Comparison of ENCODE assay signal across 8 cellular contexts in genomic region chr17:77465358-77466041, GRCh38.
DNase-seq lines count a peak whose midpoint lies in the region; ATAC-seq and TF ChIP-seq lines count a peak whose summit lies in the region.

No MANE protein-coding gene starts in this region.

- ATAC-seq in HG02759 (IDR thresholded peaks at IDR 0.05; ENCODE audit: unreplicated experiment) = peak; percentile 59
- peak; percentile 67 to 76 for ATAC-seq in left cardiac atrium

- peak; percentile 84 for DNase-seq in GM13976 (ENCODE audit: low spot score)
- peak; percentile 89 for DNase-seq in OCI-M1 (lab: John Stamatoyannopoulos, UW)
- DNase-seq in activated T-helper 9 cell treated with anti-CD3 and anti-CD28 coated beads, Interleukin-2, amount 50 U/mL, for 16 hours (ENCODE audit: low read depth) = peak; percentile 63
- DNase-seq in left cardiac atrium = peak; percentile 69
- DNase-seq in stimulated activated CD4-positive, alpha-beta T cell treated with anti-CD3 and anti-CD28 coated beads, Interleukin-15, amount 100 ng/mL, for 24 hours = peak; percentile 86
- DNase-seq in NCI-H2196 treated with DMSO at 0.1 percent for 48 hours (lab: John Stamatoyannopoulos, UW; ENCODE audit: unreplicated experiment) = no peak
- no peak for DNase-seq in DMS114 treated with DMSO at 0.1 percent for 48 hours (lab: John Stamatoyannopoulos, UW; ENCODE audit: unreplicated experiment)

- intact Hi-C loops in left cardiac atrium (cut with DNase I) = no loop called here

- TF ChIP-seq CTCF in GM13976 (IDR thresholded peaks at IDR 0.05; ENCODE audit: borderline replicate concordance, control extremely low read depth, extremely low read depth, insufficient read depth, missing control alignments) = no peak

- in situ Hi-C loops in GM13976 (cut with MboI; ENCODE audit: low sequenced_read_pairs, unreplicated experiment) = no loop called here

Comparison
In these comparisons a context has a peak if more than half of its experiments do, and no peak if none do; other contexts are left out.
1. DNase-seq: peak in GM13976 (single experiment), OCI-M1 (single experiment), activated T-helper 9 cell treated with anti-CD3 and anti-CD28 coated beads, Interleukin-2, amount 50 U/mL, for 16 hours (single experiment), left cardiac atrium (single experiment) and stimulated activated CD4-positive, alpha-beta T cell treated with anti-CD3 and anti-CD28 coated beads, Interleukin-15, amount 100 ng/mL, for 24 hours (single experiment); none in NCI-H2196 treated with DMSO at 0.1 percent for 48 hours (single experiment) and DMS114 treated with DMSO at 0.1 percent for 48 hours (single experiment).